1 cellular context compared by ENCODE assay signal in the genomic region with DNA sequence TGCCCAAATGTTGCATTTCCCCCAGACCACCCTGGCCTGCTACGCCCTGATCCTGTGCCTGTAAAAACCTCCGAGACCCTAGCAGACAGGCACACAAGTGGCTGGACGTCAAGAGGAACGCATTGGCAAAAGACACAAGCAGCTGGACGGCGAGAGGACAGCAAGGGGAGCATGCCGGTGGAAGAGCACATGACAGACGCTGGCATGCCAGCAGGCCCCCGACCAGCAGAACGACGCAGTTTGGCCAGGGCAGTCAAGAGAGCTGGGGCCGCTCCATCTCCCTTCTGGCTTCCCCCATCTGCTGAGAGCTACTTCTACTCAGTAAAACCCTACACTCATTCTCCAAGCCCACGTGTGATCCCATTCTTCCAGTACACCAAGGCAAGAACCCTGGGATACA.
A peak's percentile ranks its signal among the peaks of the same experiment; 100 is the strongest.
TF ChIP-seq lines count a peak whose summit lies in the region.

No MANE protein-coding gene starts in this region.

TF ChIP-seq in HepG2, 621 proteins besides CTCF, POLR2A, EP300 and RAD21 (continued from another document and continues in another):
- TF ChIP-seq ZNF598 (CRISPR knock-in tag; IDR thresholded peaks at IDR 0.05; ENCODE audit: borderline replicate concordance), result peak; percentile 86; the same call in 1 of the 2 replicates
- no peak for TF ChIP-seq ZNF556 (CRISPR knock-in tag; IDR thresholded peaks at IDR 0.05; ENCODE audit: borderline replicate concordance)
- TF ChIP-seq, protein P1, sequence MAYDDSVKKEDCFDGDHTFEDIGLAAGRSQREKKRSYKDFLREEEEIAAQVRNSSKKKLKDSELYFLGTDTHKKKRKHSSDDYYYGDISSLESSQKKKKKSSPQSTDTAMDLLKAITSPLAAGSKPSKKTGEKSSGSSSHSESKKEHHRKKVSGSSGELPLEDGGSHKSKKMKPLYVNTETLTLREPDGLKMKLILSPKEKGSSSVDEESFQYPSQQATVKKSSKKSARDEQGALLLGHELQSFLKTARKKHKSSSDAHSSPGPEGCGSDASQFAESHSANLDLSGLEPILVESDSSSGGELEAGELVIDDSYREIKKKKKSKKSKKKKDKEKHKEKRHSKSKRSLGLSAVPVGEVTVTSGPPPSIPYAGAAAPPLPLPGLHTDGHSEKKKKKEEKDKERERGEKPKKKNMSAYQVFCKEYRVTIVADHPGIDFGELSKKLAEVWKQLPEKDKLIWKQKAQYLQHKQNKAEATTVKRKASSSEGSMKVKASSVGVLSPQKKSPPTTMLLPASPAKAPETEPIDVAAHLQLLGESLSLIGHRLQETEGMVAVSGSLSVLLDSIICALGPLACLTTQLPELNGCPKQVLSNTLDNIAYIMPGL (CRISPR knock-in tag; IDR thresholded peaks at IDR 0.05; ENCODE audit: borderline replicate concordance in 1 of 2, low read depth in 1 of 2), result 0 out of 4 replicates have a peak, but pooled peaks of 1 of the 2 experiments have one; percentile 9
- peak; percentile 29; the same call in 1 of the 2 replicates for TF ChIP-seq RXRA (CRISPR knock-in tag; IDR thresholded peaks at IDR 0.05)
- TF ChIP-seq ZNF124 (CRISPR knock-in tag; IDR thresholded peaks at IDR 0.05), result no peak
- TF ChIP-seq, protein P2, sequence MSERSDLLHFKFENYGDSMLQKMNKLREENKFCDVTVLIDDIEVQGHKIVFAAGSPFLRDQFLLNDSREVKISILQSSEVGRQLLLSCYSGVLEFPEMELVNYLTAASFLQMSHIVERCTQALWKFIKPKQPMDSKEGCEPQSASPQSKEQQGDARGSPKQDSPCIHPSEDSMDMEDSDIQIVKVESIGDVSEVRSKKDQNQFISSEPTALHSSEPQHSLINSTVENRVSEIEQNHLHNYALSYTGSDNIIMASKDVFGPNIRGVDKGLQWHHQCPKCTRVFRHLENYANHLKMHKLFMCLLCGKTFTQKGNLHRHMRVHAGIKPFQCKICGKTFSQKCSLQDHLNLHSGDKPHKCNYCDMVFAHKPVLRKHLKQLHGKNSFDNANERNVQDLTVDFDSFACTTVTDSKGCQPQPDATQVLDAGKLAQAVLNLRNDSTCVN (CRISPR knock-in tag; IDR thresholded peaks at IDR 0.05; ENCODE audit: borderline replicate concordance), result 0 out of 2 replicates have a peak, but pooled peaks have one; percentile 15
- TF ChIP-seq GATAD1 (CRISPR knock-in tag; IDR thresholded peaks at IDR 0.05), result no peak
- TF ChIP-seq SUZ12 (IDR thresholded peaks at IDR 0.05; ENCODE audit: low read depth, low read length), result no peak
- TF ChIP-seq, protein P3, sequence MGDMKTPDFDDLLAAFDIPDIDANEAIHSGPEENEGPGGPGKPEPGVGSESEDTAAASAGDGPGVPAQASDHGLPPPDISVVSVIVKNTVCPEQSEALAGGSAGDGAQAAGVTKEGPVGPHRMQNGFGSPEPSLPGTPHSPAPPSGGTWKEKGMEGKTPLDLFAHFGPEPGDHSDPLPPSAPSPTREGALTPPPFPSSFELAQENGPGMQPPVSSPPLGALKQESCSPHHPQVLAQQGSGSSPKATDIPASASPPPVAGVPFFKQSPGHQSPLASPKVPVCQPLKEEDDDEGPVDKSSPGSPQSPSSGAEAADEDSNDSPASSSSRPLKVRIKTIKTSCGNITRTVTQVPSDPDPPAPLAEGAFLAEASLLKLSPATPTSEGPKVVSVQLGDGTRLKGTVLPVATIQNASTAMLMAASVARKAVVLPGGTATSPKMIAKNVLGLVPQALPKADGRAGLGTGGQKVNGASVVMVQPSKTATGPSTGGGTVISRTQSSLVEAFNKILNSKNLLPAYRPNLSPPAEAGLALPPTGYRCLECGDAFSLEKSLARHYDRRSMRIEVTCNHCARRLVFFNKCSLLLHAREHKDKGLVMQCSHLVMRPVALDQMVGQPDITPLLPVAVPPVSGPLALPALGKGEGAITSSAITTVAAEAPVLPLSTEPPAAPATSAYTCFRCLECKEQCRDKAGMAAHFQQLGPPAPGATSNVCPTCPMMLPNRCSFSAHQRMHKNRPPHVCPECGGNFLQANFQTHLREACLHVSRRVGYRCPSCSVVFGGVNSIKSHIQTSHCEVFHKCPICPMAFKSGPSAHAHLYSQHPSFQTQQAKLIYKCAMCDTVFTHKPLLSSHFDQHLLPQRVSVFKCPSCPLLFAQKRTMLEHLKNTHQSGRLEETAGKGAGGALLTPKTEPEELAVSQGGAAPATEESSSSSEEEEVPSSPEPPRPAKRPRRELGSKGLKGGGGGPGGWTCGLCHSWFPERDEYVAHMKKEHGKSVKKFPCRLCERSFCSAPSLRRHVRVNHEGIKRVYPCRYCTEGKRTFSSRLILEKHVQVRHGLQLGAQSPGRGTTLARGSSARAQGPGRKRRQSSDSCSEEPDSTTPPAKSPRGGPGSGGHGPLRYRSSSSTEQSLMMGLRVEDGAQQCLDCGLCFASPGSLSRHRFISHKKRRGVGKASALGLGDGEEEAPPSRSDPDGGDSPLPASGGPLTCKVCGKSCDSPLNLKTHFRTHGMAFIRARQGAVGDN (CRISPR knock-in tag; IDR thresholded peaks at IDR 0.05), result peak; percentile 79
- no peak for TF ChIP-seq POLR2G (IDR thresholded peaks at IDR 0.05; ENCODE audit: low read depth, low read length)
- TF ChIP-seq MTA3 (CRISPR knock-in tag; IDR thresholded peaks at IDR 0.05), result no peak
- no peak for TF ChIP-seq ZNF841 (CRISPR knock-in tag; IDR thresholded peaks at IDR 0.05; ENCODE audit: borderline replicate concordance)
- no peak for TF ChIP-seq ZNF570 (CRISPR knock-in tag; IDR thresholded peaks at IDR 0.05; ENCODE audit: borderline replicate concordance)
- no peak for TF ChIP-seq HNRNPLL (IDR thresholded peaks at IDR 0.05; ENCODE audit: low read depth, low read length, poor library complexity, severe bottlenecking)
- TF ChIP-seq, protein P4, sequence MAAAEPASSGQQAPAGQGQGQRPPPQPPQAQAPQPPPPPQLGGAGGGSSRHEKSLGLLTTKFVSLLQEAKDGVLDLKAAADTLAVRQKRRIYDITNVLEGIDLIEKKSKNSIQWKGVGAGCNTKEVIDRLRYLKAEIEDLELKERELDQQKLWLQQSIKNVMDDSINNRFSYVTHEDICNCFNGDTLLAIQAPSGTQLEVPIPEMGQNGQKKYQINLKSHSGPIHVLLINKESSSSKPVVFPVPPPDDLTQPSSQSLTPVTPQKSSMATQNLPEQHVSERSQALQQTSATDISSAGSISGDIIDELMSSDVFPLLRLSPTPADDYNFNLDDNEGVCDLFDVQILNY (CRISPR knock-in tag; conservative IDR thresholded peaks at IDR 0.05), result no peak
- TF ChIP-seq KDM2A (CRISPR knock-in tag; IDR thresholded peaks at IDR 0.05; ENCODE audit: borderline replicate concordance, low read depth), result no peak
- no peak for TF ChIP-seq SKIL (CRISPR knock-in tag; IDR thresholded peaks at IDR 0.05; ENCODE audit: borderline replicate concordance)
- 0 out of 2 replicates have a peak, but pooled peaks have one; percentile 14 for TF ChIP-seq ARHGAP35 (CRISPR knock-in tag; IDR thresholded peaks at IDR 0.05; ENCODE audit: borderline replicate concordance)
- 0 out of 2 replicates have a peak, but pooled peaks have one; percentile 22 for TF ChIP-seq ZNF280B (CRISPR knock-in tag; IDR thresholded peaks at IDR 0.05; ENCODE audit: borderline replicate concordance)
- no peak for TF ChIP-seq HDAC1 (CRISPR knock-in tag; IDR thresholded peaks at IDR 0.05)
- 0 out of 2 replicates have a peak, but pooled peaks have one; percentile 56 for TF ChIP-seq ZNF337 (CRISPR knock-in tag; IDR thresholded peaks at IDR 0.05; ENCODE audit: borderline replicate concordance, low read depth)
- TF ChIP-seq LBX2 (CRISPR knock-in tag; IDR thresholded peaks at IDR 0.05; ENCODE audit: borderline replicate concordance), result 0 out of 2 replicates have a peak, but pooled peaks have one; percentile 71
- TF ChIP-seq NR3C1 (CRISPR knock-in tag; IDR thresholded peaks at IDR 0.05), result no peak
- no peak for TF ChIP-seq PAXIP1 (CRISPR knock-in tag; conservative IDR thresholded peaks at IDR 0.05)
- TF ChIP-seq CHD4 (IDR thresholded peaks at IDR 0.05; ENCODE audit: borderline replicate concordance, low read length), result peak; percentile 63; the same call in 1 of the 2 replicates
- no peak for TF ChIP-seq HNF1A (IDR thresholded peaks at IDR 0.05; ENCODE audit: low read depth)
- no peak for TF ChIP-seq HNF1A (CRISPR knock-in tag; IDR thresholded peaks at IDR 0.05; ENCODE audit: borderline replicate concordance)
- no peak for TF ChIP-seq SRY (CRISPR knock-in tag; IDR thresholded peaks at IDR 0.05)
- no peak for TF ChIP-seq ZNF17 (CRISPR knock-in tag; IDR thresholded peaks at IDR 0.05)
